ENCODE assay signal across 1 cellular context in the genomic region with DNA sequence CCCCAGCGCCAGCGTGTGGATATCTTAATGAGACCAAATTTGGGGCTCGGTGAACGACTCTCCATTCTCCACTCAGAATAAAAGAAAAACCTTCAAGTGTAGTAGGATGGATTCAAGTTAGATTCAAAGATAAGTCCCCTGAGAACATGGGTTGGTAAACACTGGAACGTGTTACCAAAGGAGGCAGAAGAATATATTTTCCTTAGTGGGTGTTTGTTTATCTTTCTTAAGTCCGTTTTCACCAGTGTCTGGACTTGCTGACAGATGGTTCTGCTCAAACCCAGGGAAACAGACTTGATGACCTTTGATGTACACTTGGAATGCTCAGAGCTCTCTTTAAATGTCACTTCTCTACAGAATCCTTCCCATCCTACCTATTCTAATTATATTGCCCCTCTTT.
TF ChIP-seq lines count a peak whose summit lies in the region.

No MANE protein-coding gene starts in this region.

TF ChIP-seq in IMR-90, 13 proteins besides CTCF, POLR2A, EP300 and RAD21:
- no peak for TF ChIP-seq MAFK (IDR thresholded peaks at IDR 0.05; ENCODE audit: low read depth, low read length)
- TF ChIP-seq CEBPB (IDR thresholded peaks at IDR 0.05; ENCODE audit: low read depth, low read length), result no peak
- TF ChIP-seq CHD1 (IDR thresholded peaks at IDR 0.05; ENCODE audit: low read depth, low read length), result no peak
- TF ChIP-seq RFX5 (IDR thresholded peaks at IDR 0.05; ENCODE audit: low read depth, low read length), result no peak
- TF ChIP-seq, protein P1, sequence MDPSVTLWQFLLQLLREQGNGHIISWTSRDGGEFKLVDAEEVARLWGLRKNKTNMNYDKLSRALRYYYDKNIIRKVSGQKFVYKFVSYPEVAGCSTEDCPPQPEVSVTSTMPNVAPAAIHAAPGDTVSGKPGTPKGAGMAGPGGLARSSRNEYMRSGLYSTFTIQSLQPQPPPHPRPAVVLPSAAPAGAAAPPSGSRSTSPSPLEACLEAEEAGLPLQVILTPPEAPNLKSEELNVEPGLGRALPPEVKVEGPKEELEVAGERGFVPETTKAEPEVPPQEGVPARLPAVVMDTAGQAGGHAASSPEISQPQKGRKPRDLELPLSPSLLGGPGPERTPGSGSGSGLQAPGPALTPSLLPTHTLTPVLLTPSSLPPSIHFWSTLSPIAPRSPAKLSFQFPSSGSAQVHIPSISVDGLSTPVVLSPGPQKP (IDR thresholded peaks at IDR 0.05; ENCODE audit: borderline replicate concordance, low read depth, low read length), result no peak
- no peak for TF ChIP-seq FOS (IDR thresholded peaks at IDR 0.05; ENCODE audit: low read depth, low read length)
- TF ChIP-seq BHLHE40 (IDR thresholded peaks at IDR 0.05; ENCODE audit: low read depth, low read length), result no peak
- no peak for TF ChIP-seq RCOR1 (IDR thresholded peaks at IDR 0.05; ENCODE audit: insufficient replicate concordance, low read length)
- TF ChIP-seq SMC3 (IDR thresholded peaks at IDR 0.05; ENCODE audit: low read depth, low read length), result no peak
- TF ChIP-seq MAZ (IDR thresholded peaks at IDR 0.05; ENCODE audit: borderline replicate concordance, low read depth, low read length), result no peak
